In the genomic region with DNA sequence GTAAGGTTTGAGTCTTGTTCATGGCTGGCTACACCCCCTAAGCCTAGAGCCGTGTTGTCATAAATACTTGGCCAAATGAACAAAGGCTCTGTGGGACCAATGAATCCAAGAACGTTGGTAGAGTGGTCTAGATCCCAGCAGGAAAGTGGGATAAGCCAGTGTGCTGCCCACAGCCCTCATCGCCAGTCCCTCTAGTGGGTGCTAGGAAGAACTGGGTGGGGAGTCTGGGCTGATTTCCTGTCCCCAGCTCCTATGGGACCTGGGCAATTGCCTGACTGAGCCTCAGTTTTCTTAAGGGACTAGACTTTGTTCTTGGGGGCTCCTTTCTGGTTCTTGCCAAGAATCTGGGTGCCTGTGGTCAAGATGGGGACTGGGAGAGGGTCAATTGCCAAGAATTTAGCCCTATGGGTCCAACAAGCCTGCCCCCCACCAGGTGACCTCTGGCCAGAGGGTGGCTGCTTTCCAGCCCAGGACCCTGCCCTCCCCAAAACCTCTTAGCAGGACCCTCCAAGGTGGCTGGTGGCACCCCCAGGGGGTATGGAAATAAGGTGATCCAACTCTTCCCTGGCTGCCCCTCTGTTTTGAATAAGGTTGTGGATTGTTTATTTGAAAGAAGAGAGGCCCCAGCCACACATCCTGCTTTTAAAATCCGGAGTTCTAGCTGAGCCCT, we compare ENCODE assay signal across 1 cellular context.
TF ChIP-seq lines count a peak whose summit lies in the region.

No MANE protein-coding gene starts in this region.

TF ChIP-seq in liver, 16 proteins besides CTCF, POLR2A, EP300 and RAD21 (continued from another document):
- TF ChIP-seq, protein P1, sequence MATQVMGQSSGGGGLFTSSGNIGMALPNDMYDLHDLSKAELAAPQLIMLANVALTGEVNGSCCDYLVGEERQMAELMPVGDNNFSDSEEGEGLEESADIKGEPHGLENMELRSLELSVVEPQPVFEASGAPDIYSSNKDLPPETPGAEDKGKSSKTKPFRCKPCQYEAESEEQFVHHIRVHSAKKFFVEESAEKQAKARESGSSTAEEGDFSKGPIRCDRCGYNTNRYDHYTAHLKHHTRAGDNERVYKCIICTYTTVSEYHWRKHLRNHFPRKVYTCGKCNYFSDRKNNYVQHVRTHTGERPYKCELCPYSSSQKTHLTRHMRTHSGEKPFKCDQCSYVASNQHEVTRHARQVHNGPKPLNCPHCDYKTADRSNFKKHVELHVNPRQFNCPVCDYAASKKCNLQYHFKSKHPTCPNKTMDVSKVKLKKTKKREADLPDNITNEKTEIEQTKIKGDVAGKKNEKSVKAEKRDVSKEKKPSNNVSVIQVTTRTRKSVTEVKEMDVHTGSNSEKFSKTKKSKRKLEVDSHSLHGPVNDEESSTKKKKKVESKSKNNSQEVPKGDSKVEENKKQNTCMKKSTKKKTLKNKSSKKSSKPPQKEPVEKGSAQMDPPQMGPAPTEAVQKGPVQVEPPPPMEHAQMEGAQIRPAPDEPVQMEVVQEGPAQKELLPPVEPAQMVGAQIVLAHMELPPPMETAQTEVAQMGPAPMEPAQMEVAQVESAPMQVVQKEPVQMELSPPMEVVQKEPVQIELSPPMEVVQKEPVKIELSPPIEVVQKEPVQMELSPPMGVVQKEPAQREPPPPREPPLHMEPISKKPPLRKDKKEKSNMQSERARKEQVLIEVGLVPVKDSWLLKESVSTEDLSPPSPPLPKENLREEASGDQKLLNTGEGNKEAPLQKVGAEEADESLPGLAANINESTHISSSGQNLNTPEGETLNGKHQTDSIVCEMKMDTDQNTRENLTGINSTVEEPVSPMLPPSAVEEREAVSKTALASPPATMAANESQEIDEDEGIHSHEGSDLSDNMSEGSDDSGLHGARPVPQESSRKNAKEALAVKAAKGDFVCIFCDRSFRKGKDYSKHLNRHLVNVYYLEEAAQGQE (IDR thresholded peaks at IDR 0.05) = no peak
- TF ChIP-seq FOXA2 (IDR thresholded peaks at IDR 0.05) (no peak), FOXA1 (IDR thresholded peaks at IDR 0.05) (no peak)
- TF ChIP-seq, protein P2, sequence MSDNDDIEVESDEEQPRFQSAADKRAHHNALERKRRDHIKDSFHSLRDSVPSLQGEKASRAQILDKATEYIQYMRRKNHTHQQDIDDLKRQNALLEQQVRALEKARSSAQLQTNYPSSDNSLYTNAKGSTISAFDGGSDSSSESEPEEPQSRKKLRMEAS (IDR thresholded peaks at IDR 0.05) = no peak
TF ChIP-seq in liver: peak in this region for 0.
